ENCODE assay signal across 27 cellular contexts in genomic region chr5:5220896-5221295, GRCh38.
"Had no signal": no experiment of that assay in that cellular context is flagged by ENCODE, and none has a peak within 500 bp of the region (broad histone marks: within the 10 kb centered on the region; RNA-seq: fewer than 3 reads in every experiment).

No MANE protein-coding gene starts in this region.

- H3K36me3 ChIP-seq: brain microvascular endothelial cell, left lung, neural progenitor cell, prostate gland, thoracic aorta, upper lobe of left lung had no signal

- H3K4me1 Mint-ChIP-seq: activated naive CD8-positive, alpha-beta T cell treated with anti-CD3 and anti-CD28 coated beads, Interleukin-2, amount 10 ng/mL, durations not matched to agents 7 days and 5 days had no signal

- H3K27ac ChIP-seq: brain microvascular endothelial cell, left lung, neural progenitor cell, prostate gland, skin epidermis, thoracic aorta, upper lobe of left lung had no signal

- H3K27me3 Mint-ChIP-seq: activated CD8-positive, alpha-beta T cell treated with anti-CD3 and anti-CD28 coated beads for 36 hours; activated naive CD8-positive, alpha-beta T cell treated with anti-CD3 and anti-CD28 coated beads, Interleukin-2, amount 10 ng/mL, durations not matched to agents 7 days and 5 days; activated T-cell treated with anti-CD3 and anti-CD28 coated beads, Interleukin-2, amount 50 U/mL, for 24 hours had no signal

- H3K4me3 ChIP-seq: left lung, neural progenitor cell, prostate gland, skin epidermis, thoracic aorta, upper lobe of left lung had no signal

- H3K9me3 ChIP-seq: left lung, prostate gland, thoracic aorta, upper lobe of left lung had no signal

- H3K27ac Mint-ChIP-seq: activated CD8-positive, alpha-beta T cell treated with anti-CD3 and anti-CD28 coated beads for 36 hours; activated naive CD8-positive, alpha-beta T cell treated with anti-CD3 and anti-CD28 coated beads, Interleukin-2, amount 10 ng/mL, durations not matched to agents 7 days and 5 days; activated T-cell treated with anti-CD3 and anti-CD28 coated beads, Interleukin-2, amount 50 U/mL, for 24 hours; activated T-helper 2 cell treated with anti-CD3 and anti-CD28 coated beads, Interferon-gamma antibody, Interleukin-2, Interleukin-4, amounts not matched to agents 10 μg/mL and 5 μg/mL and 100 μg/mL, durations not matched to agents 14 hours and 24 hours and 36 hours; neural progenitor cell had no signal

- H3K27me3 ChIP-seq: brain microvascular endothelial cell, left lung, neural progenitor cell, upper lobe of left lung had no signal

- H3K4me2 ChIP-seq: neural progenitor cell had no signal

- H3K4me1 ChIP-seq: left lung, neural progenitor cell, prostate gland, upper lobe of left lung had no signal

- H3K36me3 Mint-ChIP-seq: activated naive CD8-positive, alpha-beta T cell treated with anti-CD3 and anti-CD28 coated beads, Interleukin-2, amount 10 ng/mL, durations not matched to agents 7 days and 5 days; neural progenitor cell had no signal

- H3K4me3 Mint-ChIP-seq: activated CD8-positive, alpha-beta T cell treated with anti-CD3 and anti-CD28 coated beads for 36 hours; activated naive CD8-positive, alpha-beta T cell treated with anti-CD3 and anti-CD28 coated beads, Interleukin-2, amount 10 ng/mL, durations not matched to agents 7 days and 5 days; activated T-cell treated with anti-CD3 and anti-CD28 coated beads, Interleukin-2, amount 50 U/mL, for 24 hours; neural progenitor cell; WTC11 had no signal

- ATAC-seq: activated CD8-positive, alpha-beta T cell treated with anti-CD3 and anti-CD28 coated beads for 36 hours; left lung; right cardiac atrium; WTC11 had no signal

- H3K9me3 Mint-ChIP-seq: activated CD8-positive, alpha-beta T cell treated with anti-CD3 and anti-CD28 coated beads for 36 hours; activated T-cell treated with anti-CD3 and anti-CD28 coated beads, Interleukin-2, amount 50 U/mL, for 24 hours; activated T-helper 2 cell treated with anti-CD3 and anti-CD28 coated beads, Interferon-gamma antibody, Interleukin-2, Interleukin-4, amounts not matched to agents 10 μg/mL and 5 μg/mL and 100 μg/mL, durations not matched to agents 14 hours and 24 hours and 36 hours; neural progenitor cell had no signal

- H2AFZ ChIP-seq: neural progenitor cell had no signal

- FAIRE-seq: endometrium, keratinocyte, TTC549 had no signal

- H3K9ac ChIP-seq: neural progenitor cell had no signal

- DNase-seq: activated CD4-positive, alpha-beta T cell treated with anti-CD3 and anti-CD28 coated beads for 48 hours; activated CD8-positive, alpha-beta T cell treated with anti-CD3 and anti-CD28 coated beads for 36 hours; activated naive CD4-positive, alpha-beta T cell treated with Interleukin-2 at 50 U/mL for 16 hours; activated naive CD8-positive, alpha-beta T cell treated with anti-CD3 and anti-CD28 coated beads, Interleukin-2, amount 10 ng/mL, durations not matched to agents 7 days and 5 days; activated T-cell treated with anti-CD3 and anti-CD28 coated beads, Interleukin-2, amount 50 U/mL, for 24 hours; amygdala; central memory CD4-positive, alpha-beta T cell; cortex of kidney; erythroblast; foreskin melanocyte; head of caudate nucleus; left lung; mammary epithelial cell; midbrain; right cardiac atrium; SW 1271; upper lobe of left lung had no signal
